9 cellular contexts compared by ENCODE assay signal in genomic region chr2:37230581-37230980, GRCh38. TPM values are rescaled to one million over a fixed set of nuclear protein-coding genes. Genes with fewer than 3 reads are reported as not detected.
DNase-seq lines count a peak whose midpoint lies in the region; ATAC-seq and TF ChIP-seq lines count a peak whose summit lies in the region.
"Had no signal": no experiment of that assay in that cellular context is flagged by ENCODE, and none has a peak within 500 bp of the region (broad histone marks: within the 10 kb centered on the region; RNA-seq: fewer than 3 reads in every experiment).

No MANE protein-coding gene starts in this region.

- peaks cover 7 to 21% of the 10 kb centered on the region in 2 donors for H3K36me3 Mint-ChIP-seq in activated T-cell treated with anti-CD3 and anti-CD28 coated beads, Interleukin-2, amount 50 U/mL, for 72 hours (ENCODE audit: insufficient read depth in 2 of 2)

- ATAC-seq in upper lobe of right lung, result no peak
- ATAC-seq in activated T-cell treated with anti-CD3 and anti-CD28 coated beads, Interleukin-2, amount 50 U/mL, for 72 hours (replicated peaks in 1 of 2), result no peak

- H3K36me3 ChIP-seq in kidney epithelial cell (ENCODE audit: control insufficient read depth, insufficient read depth, low read length), result no peaks in the 10 kb centered on the region
- H3K36me3 ChIP-seq in upper lobe of right lung, result peaks cover 27% of the 10 kb centered on the region

- H3K27ac ChIP-seq in VCaP, result peak overlapping the region; percentile 91
- peak overlapping the region; percentile 96 for H3K27ac ChIP-seq in upper lobe of right lung

- DNase-seq in NCI-H748 (lab: John Stamatoyannopoulos, UW; ENCODE audit: unreplicated experiment), result peak; percentile 9
- DNase-seq in NCI-H748 treated with DMSO at 0.1 percent for 48 hours (lab: John Stamatoyannopoulos, UW), result no peak
- no peak for DNase-seq in kidney epithelial cell (ENCODE audit: low read depth)
- no peak for DNase-seq in upper lobe of right lung
- no peak for DNase-seq in activated T-cell treated with anti-CD3 and anti-CD28 coated beads, Interleukin-2, amount 50 U/mL, for 72 hours
- no peak for DNase-seq in NCI-H2029 treated with DMSO at 0.1 percent for 48 hours (lab: John Stamatoyannopoulos, UW)
- DNase-seq in D341Med (ENCODE audit: low spot score), result no peak

- H3K27me3 Mint-ChIP-seq in activated T-cell treated with anti-CD3 and anti-CD28 coated beads, Interleukin-2, amount 50 U/mL, for 72 hours (ENCODE audit: low read depth), result no peaks in the 10 kb centered on the region

- H3K4me3 ChIP-seq in kidney epithelial cell (ENCODE audit: low read depth, low read length) (peak overlapping the region; percentile 85), upper lobe of right lung (peak overlapping the region; percentile 88)

- no peaks in the 10 kb centered on the region for H3K9me3 ChIP-seq in upper lobe of right lung

- H3K4me1 ChIP-seq in upper lobe of right lung, result peaks cover 34% of the 10 kb centered on the region

- intact Hi-C loops in upper lobe of right lung (cut with DNase I), result no loop called here

- H3K4me1 Mint-ChIP-seq in activated T-cell treated with anti-CD3 and anti-CD28 coated beads, Interleukin-2, amount 50 U/mL, for 72 hours (ENCODE audit: low read depth), result peaks cover 15% of the 10 kb centered on the region

- H3K4me3 Mint-ChIP-seq in activated T-cell treated with anti-CD3 and anti-CD28 coated beads, Interleukin-2, amount 50 U/mL, for 72 hours, result no peak overlapping the region

- H3K27ac Mint-ChIP-seq in activated T-cell treated with anti-CD3 and anti-CD28 coated beads, Interleukin-2, amount 50 U/mL, for 72 hours, result no peak overlapping the region

- no peak for TF ChIP-seq CTCF in VCaP (conservative IDR thresholded peaks at IDR 0.05)
- TF ChIP-seq CTCF in kidney epithelial cell (IDR thresholded peaks at IDR 0.05; ENCODE audit: insufficient read depth, low read length, poor library complexity, severe bottlenecking), result no peak
- TF ChIP-seq CTCF in upper lobe of right lung (IDR thresholded peaks at IDR 0.05), result no peak

- no peaks in the 10 kb centered on the region for H3K9me3 Mint-ChIP-seq in activated T-cell treated with anti-CD3 and anti-CD28 coated beads, Interleukin-2, amount 50 U/mL, for 72 hours

- H3K27me3 ChIP-seq in kidney epithelial cell (ENCODE audit: control insufficient read depth, insufficient read depth, low read length) (no peaks in the 10 kb centered on the region), upper lobe of right lung (no peaks in the 10 kb centered on the region)

RNA-seq across cellular contexts. Expression of gene CEBPZ, which starts 0.8 kb away (rescaled TPM):
- 30.3 and 43.2 TPM in 2 replicates for total RNA-seq in kidney epithelial cell
- total RNA-seq in upper lobe of right lung, result 47.7 TPM
- total RNA-seq in activated T-cell treated with anti-CD3 and anti-CD28 coated beads, Interleukin-2, amount 50 U/mL, for 72 hours, result 10 to 100 TPM; 52.6 to 67.7 TPM

RNA-seq across cellular contexts. Expression of gene NDUFAF7, which starts 0.9 kb away (rescaled TPM):
- total RNA-seq in kidney epithelial cell (12.4 and 13.5 TPM in 2 replicates), upper lobe of right lung (16.7 TPM)
- total RNA-seq in activated T-cell treated with anti-CD3 and anti-CD28 coated beads, Interleukin-2, amount 50 U/mL, for 72 hours, result 10 to 100 TPM; 30.6 to 33.4 TPM

RNA-seq across cellular contexts. Expression of gene CEBPZOS, which starts 34.3 kb away (rescaled TPM):
- 15.9 and 21.3 TPM in 2 replicates for total RNA-seq in kidney epithelial cell
- total RNA-seq in upper lobe of right lung, result 38.8 TPM
- total RNA-seq in activated T-cell treated with anti-CD3 and anti-CD28 coated beads, Interleukin-2, amount 50 U/mL, for 72 hours, result 10 to 100 TPM; 34.0 to 39.7 TPM

RNA-seq across cellular contexts. Expression of gene SULT6B1, which starts 42.1 kb away (rescaled TPM):
- not detected in 2 replicates for total RNA-seq in kidney epithelial cell
- total RNA-seq in upper lobe of right lung, result not detected
- not detected for total RNA-seq in activated T-cell treated with anti-CD3 and anti-CD28 coated beads, Interleukin-2, amount 50 U/mL, for 72 hours
- total RNA-seq: pulmonary artery endothelial cell had no signal
